16 cellular contexts compared by ENCODE assay signal in genomic region chr1:44603718-44604117, GRCh38.
DNase-seq lines count a peak whose midpoint lies in the region; TF ChIP-seq lines count a peak whose summit lies in the region.
"Had no signal": no experiment of that assay in that cellular context is flagged by ENCODE, and none has a peak within 500 bp of the region (broad histone marks: within the 10 kb centered on the region; RNA-seq: fewer than 3 reads in every experiment).

No MANE protein-coding gene starts in this region.

- no peak overlapping the region for H3K27ac Mint-ChIP-seq in MCF 10A (ENCODE audit: low read depth, unreplicated experiment)
- H3K27ac Mint-ChIP-seq: activated B cell treated with CpG ODN at 0.5 μM for 24 hours; activated naive CD4-positive, alpha-beta T cell treated with anti-CD3 and anti-CD28 coated beads, Interleukin-2, amount 50 U/mL, for 72 hours; CD4-positive, alpha-beta T cell; naive thymus-derived CD8-positive, alpha-beta T cell had no signal

- H3K36me3 ChIP-seq in transverse colon (no peaks in the 10 kb centered on the region), left ventricle myocardium inferior (no peaks in the 10 kb centered on the region)

- no TSS peak for BruUV-seq in MCF 10A (replicated peaks; lab: Mats Ljungman, UMichigan)

- H3K27me3 ChIP-seq in transverse colon (peaks cover 45% of the 10 kb centered on the region), left ventricle myocardium inferior (ENCODE audit: low read depth) (peaks cover 64% of the 10 kb centered on the region)

- no peaks in the 10 kb centered on the region for H3K27me3 Mint-ChIP-seq in MCF 10A (ENCODE audit: insufficient read depth, unreplicated experiment)
- H3K27me3 Mint-ChIP-seq: CD4-positive, alpha-beta T cell had no signal

- H3K27ac ChIP-seq in angular gyrus (ENCODE audit: low read depth, low read length) (peak overlapping the region; percentile 24), transverse colon (no peak overlapping the region), left ventricle myocardium inferior (replicated peaks) (no peak overlapping the region)

- no peaks in the 10 kb centered on the region for H3K9me3 ChIP-seq in transverse colon
- H3K9me3 ChIP-seq in left ventricle myocardium inferior (replicated peaks) = no peaks in the 10 kb centered on the region

- TF ChIP-seq EP300 in transverse colon (IDR thresholded peaks at IDR 0.05; ENCODE audit: low read depth) = no peak

- TF ChIP-seq CTCF in transverse colon (IDR thresholded peaks at IDR 0.05) (no peak), left ventricle myocardium inferior (IDR thresholded peaks at IDR 0.05; ENCODE audit: borderline replicate concordance) (no peak), MCF 10A (IDR thresholded peaks at IDR 0.05; ENCODE audit: unreplicated experiment) (no peak)

- 0 to 29% methylated on average over 1 to 4 of the region's 4 CpGs for WGBS in transverse colon (ENCODE audit: low coverage in 1 of 2), 2 donors

- no peaks in the 10 kb centered on the region for H3K9me3 Mint-ChIP-seq in MCF 10A (ENCODE audit: unreplicated experiment)
- H3K9me3 Mint-ChIP-seq: activated B cell treated with CpG ODN at 0.5 μM for 24 hours; activated naive CD4-positive, alpha-beta T cell treated with anti-CD3 and anti-CD28 coated beads, Interleukin-2, amount 50 U/mL, for 72 hours; CD4-positive, alpha-beta T cell; naive thymus-derived CD8-positive, alpha-beta T cell had no signal

- H3K4me3 ChIP-seq in transverse colon (no peak overlapping the region), left ventricle myocardium inferior (no peak overlapping the region)

- H3K4me1 Mint-ChIP-seq in MCF 10A (ENCODE audit: insufficient read depth, unreplicated experiment) = peaks cover 7% of the 10 kb centered on the region
- H3K4me1 Mint-ChIP-seq: activated B cell treated with CpG ODN at 0.5 μM for 24 hours; naive thymus-derived CD8-positive, alpha-beta T cell had no signal

- intact Hi-C loops in transverse colon (cut with DNase I; ENCODE audit: low total_unique reads) (no loop called here), left ventricle myocardium inferior (cut with micrococcal nuclease) (no loop called here), MCF 10A (cut with micrococcal nuclease) (no loop called here)

- no peaks in the 10 kb centered on the region for H3K36me3 Mint-ChIP-seq in MCF 10A (ENCODE audit: insufficient read depth, unreplicated experiment)
- H3K36me3 Mint-ChIP-seq: activated naive CD4-positive, alpha-beta T cell treated with anti-CD3 and anti-CD28 coated beads, Interleukin-2, amount 50 U/mL, for 72 hours; naive thymus-derived CD8-positive, alpha-beta T cell had no signal

- CTCF ChIA-PET in MCF 10A (lab: Yijun Ruan, JAX) = interaction anchor here (0.6 to 2.6 kb wide), 5 partner anchors 9 to 456 kb away, joined by 4 to 13 read pairs (median 5); no protein-coding TSS in a partner anchor

- H3K4me1 ChIP-seq in transverse colon (peaks cover 0 to 3% (median 0%) of the 10 kb centered on the region in 4 donors), left ventricle myocardium inferior (no peaks in the 10 kb centered on the region)

- peak; percentile 31 for DNase-seq in NCI-H1436 (lab: John Stamatoyannopoulos, UW)
- no peak for DNase-seq in NCI-H1436 treated with DMSO at 0.1 percent for 48 hours (lab: John Stamatoyannopoulos, UW)
- peak; percentile 62 for DNase-seq in NCI-H2196 treated with DMSO at 0.1 percent for 48 hours (lab: John Stamatoyannopoulos, UW; ENCODE audit: unreplicated experiment)
- peak; percentile 21 for DNase-seq in transverse colon
- DNase-seq in activated naive CD4-positive, alpha-beta T cell treated with anti-CD3 and anti-CD28 coated beads, Interleukin-2, amount 50 U/mL, for 16 hours = no peak
- DNase-seq in left ventricle myocardium inferior = no peak
- DNase-seq in MCF 10A (ENCODE audit: unreplicated experiment) = no peak
- DNase-seq: activated B cell treated with CpG ODN at 0.5 μM for 24 hours; CD4-positive, alpha-beta T cell; effector memory CD4-positive, alpha-beta T cell; left ventricle myocardium superior; naive thymus-derived CD8-positive, alpha-beta T cell; NCI-H1694 treated with DMSO at 0.1 percent for 48 hours; stimulated activated CD4-positive, alpha-beta T cell treated with anti-CD3 and anti-CD28 coated beads, Interleukin-2, amount 100 ng/mL, for 24 hours had no signal

- TF ChIP-seq POLR2A in transverse colon (IDR thresholded peaks at IDR 0.05) = no peak

- H3K4me3 Mint-ChIP-seq in MCF 10A (ENCODE audit: unreplicated experiment) = no peak overlapping the region
- H3K4me3 Mint-ChIP-seq: activated B cell treated with CpG ODN at 0.5 μM for 24 hours; CD4-positive, alpha-beta T cell; naive thymus-derived CD8-positive, alpha-beta T cell had no signal

- POLR2A ChIA-PET in MCF 10A (lab: Yijun Ruan, JAX) = interaction anchor here (0.8 to 1.4 kb wide), 3 partner anchors 8 to 386 kb away, joined by 3 to 4 read pairs (median 3); no protein-coding TSS in a partner anchor

- in situ Hi-C loops in transverse colon (cut with MboI; ENCODE audit: low pct_ligation_motif_present in 1 of 4, low pct_unique_long_range_greater_than_20kb in 1 of 4, low sequenced_read_pairs in 3 of 4) = loop anchor here in 2 of 4 donors (10.0 kb wide), 1 partner anchor 229 kb away; no protein-coding TSS in a partner anchor

Comparison
In these comparisons a context has a peak if more than half of its experiments do, and no peak if none do; other contexts are left out.
1. DNase-seq: peak in NCI-H1436 (single experiment), NCI-H2196 treated with DMSO at 0.1 percent for 48 hours (single experiment) and transverse colon (single experiment); none in NCI-H1436 treated with DMSO at 0.1 percent for 48 hours (single experiment), activated naive CD4-positive, alpha-beta T cell treated with anti-CD3 and anti-CD28 coated beads, Interleukin-2, amount 50 U/mL, for 16 hours (single experiment), left ventricle myocardium inferior (single experiment) and MCF 10A (single experiment).